2 cellular contexts compared by ENCODE assay signal in genomic region chr20:63233924-63234323, GRCh38.
TF ChIP-seq lines count a peak whose summit lies in the region.

No MANE protein-coding gene starts in this region.

TF ChIP-seq in A549, 52 proteins besides CTCF, POLR2A, EP300 and RAD21:
- no peak for TF ChIP-seq TP53 (CRISPR knock-in tag; IDR thresholded peaks at IDR 0.05)
- TF ChIP-seq POLR2AphosphoS2 (conservative IDR thresholded peaks at IDR 0.05; ENCODE audit: low read length) = no peak
- TF ChIP-seq CHD2 (IDR thresholded peaks at IDR 0.05; ENCODE audit: low read length, partially characterized antibody) = no peak
- TF ChIP-seq ELK1 (IDR thresholded peaks at IDR 0.05; ENCODE audit: low read depth, low read length) = no peak
- no peak for TF ChIP-seq EHF (CRISPR knock-in tag; IDR thresholded peaks at IDR 0.05)
- no peak for TF ChIP-seq RNF2 (IDR thresholded peaks at IDR 0.05; ENCODE audit: borderline replicate concordance, low read depth)
- no peak for TF ChIP-seq NFE2L2 (conservative IDR thresholded peaks at IDR 0.05; ENCODE audit: low read length)
- TF ChIP-seq CEBPB (IDR thresholded peaks at IDR 0.05) = no peak

TF ChIP-seq in H1, 55 proteins besides CTCF, POLR2A, EP300 and RAD21:
- TF ChIP-seq BCL11A (IDR thresholded peaks at IDR 0.05; ENCODE audit: low read depth in 2 of 2, low read length in 2 of 2) (no peak), TAF1 (IDR thresholded peaks at IDR 0.05; ENCODE audit: low read depth, low read length) (no peak), RBBP5 (IDR thresholded peaks at IDR 0.05; ENCODE audit: borderline replicate concordance, low read depth, low read length) (no peak), SIRT6 (IDR thresholded peaks at IDR 0.05; ENCODE audit: low read length) (no peak)
